In genomic region chr3:72100062-72100511, GRCh38 we compare ENCODE assay signal across 2 cellular contexts.
TF ChIP-seq lines count a peak whose summit lies in the region.

No MANE protein-coding gene starts in this region.

TF ChIP-seq in liver, 16 proteins besides CTCF, POLR2A, EP300 and RAD21 (continued from another document):
- no peak for TF ChIP-seq ATF3 (IDR thresholded peaks at IDR 0.05)
- no peak for TF ChIP-seq RXRA (IDR thresholded peaks at IDR 0.05)
- no peak for TF ChIP-seq REST (IDR thresholded peaks at IDR 0.05)
- TF ChIP-seq GABPA (IDR thresholded peaks at IDR 0.05 in 1 of 2, conservative IDR thresholded peaks at IDR 0.05 in 1 of 2), result no peak
- no peak for TF ChIP-seq HNF4G (IDR thresholded peaks at IDR 0.05)
- no peak for TF ChIP-seq JUND (IDR thresholded peaks at IDR 0.05)
- no peak for TF ChIP-seq FOXA2 (IDR thresholded peaks at IDR 0.05)
- TF ChIP-seq FOXA1 (IDR thresholded peaks at IDR 0.05), result no peak
- no peak for TF ChIP-seq TAF1 (conservative IDR thresholded peaks at IDR 0.05)
- TF ChIP-seq EGR1 (IDR thresholded peaks at IDR 0.05; ENCODE audit: low read depth in 2 of 2), result no peak

TF ChIP-seq in HepG2, 621 proteins besides CTCF, POLR2A, EP300 and RAD21 (continued from another document):
- TF ChIP-seq ADNP (CRISPR knock-in tag; IDR thresholded peaks at IDR 0.05) (no peak), FOXC1 (CRISPR knock-in tag; IDR thresholded peaks at IDR 0.05; ENCODE audit: borderline replicate concordance) (no peak), BRCA1 (CRISPR knock-in tag; IDR thresholded peaks at IDR 0.05) (no peak), NCOA2 (CRISPR knock-in tag; IDR thresholded peaks at IDR 0.05) (no peak), ZNF746 (CRISPR knock-in tag; IDR thresholded peaks at IDR 0.05) (no peak), ZNF142 (CRISPR knock-in tag; IDR thresholded peaks at IDR 0.05) (no peak), CEBPG (CRISPR knock-in tag; IDR thresholded peaks at IDR 0.05) (no peak)
